ENCODE assay signal across 8 cellular contexts in the genomic region with DNA sequence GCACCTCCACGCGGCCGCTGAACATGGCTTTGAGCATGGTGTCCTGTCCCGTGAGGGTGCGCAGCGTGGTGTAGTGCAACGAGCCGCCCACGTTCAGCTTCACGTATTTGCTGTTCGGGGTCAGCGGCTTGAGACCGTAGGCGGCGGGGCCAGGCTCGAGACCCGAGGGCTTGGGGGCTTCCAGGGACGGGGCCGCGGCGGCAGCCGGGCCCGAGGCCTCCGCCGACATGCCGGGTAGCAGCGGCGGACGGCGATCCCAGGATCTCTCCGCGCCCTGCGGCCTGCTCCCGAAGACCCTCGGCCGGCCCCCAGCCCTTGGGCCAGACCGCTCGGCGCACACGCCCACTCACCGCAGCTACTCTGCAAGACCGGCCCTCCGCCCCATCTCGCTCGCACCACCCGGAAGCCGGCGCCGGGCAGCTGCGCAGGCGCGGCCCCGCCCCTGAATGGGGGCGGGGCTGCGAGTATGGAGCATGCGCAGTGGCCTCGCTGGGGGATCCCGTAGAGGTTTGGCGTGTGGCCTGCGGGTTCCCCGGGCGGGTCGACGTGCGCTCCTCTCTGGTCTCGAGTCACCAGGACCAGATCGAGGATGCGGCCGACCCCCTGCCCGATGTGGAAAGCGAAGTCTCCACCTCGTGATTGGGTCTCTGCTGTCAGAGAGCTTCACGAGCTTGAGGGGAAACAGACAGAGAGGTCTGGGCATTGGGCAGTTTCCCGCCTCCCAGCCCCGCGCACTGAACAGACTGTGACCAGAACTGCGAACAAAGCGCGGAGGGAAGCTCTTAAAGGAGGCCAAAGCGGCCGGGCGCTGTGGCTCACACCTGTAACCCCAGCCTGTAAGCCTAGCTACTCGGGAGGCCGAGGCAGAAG. TPM values are rescaled to one million over a fixed set of nuclear protein-coding genes. Genes with fewer than 3 reads are reported as not detected.
A peak's percentile ranks its signal among the peaks of the same experiment; 100 is the strongest.
DNase-seq lines count a peak whose midpoint lies in the region; ATAC-seq, FAIRE-seq and TF ChIP-seq lines count a peak whose summit lies in the region.

A gene with protein sequence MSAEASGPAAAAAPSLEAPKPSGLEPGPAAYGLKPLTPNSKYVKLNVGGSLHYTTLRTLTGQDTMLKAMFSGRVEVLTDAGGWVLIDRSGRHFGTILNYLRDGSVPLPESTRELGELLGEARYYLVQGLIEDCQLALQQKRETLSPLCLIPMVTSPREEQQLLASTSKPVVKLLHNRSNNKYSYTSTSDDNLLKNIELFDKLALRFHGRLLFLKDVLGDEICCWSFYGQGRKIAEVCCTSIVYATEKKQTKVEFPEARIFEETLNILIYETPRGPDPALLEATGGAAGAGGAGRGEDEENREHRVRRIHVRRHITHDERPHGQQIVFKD (minus strand): TSS at position 422 of the 870 bp plus-strand sequence. CDS start 193 bp downstream, at position 229.

- H3K9me3 ChIP-seq in BE2C (no peaks in the 10 kb centered on the region), left lung (no peaks in the 10 kb centered on the region)

- H3K4me1 ChIP-seq in BE2C = no peaks in the 10 kb centered on the region
- peaks cover 7 to 28% of the 10 kb centered on the region in 2 donors for H3K4me1 ChIP-seq in left lung

- peak within 1 kb of the TSS; percentile 82 for H3K4me3 ChIP-seq in BE2C (ENCODE audit: low read depth, low read length)
- H3K4me3 ChIP-seq in left lung = peak within 1 kb of the TSS; percentile 99

- peak; percentile 89 for ATAC-seq in HG03442 (IDR thresholded peaks at IDR 0.05; ENCODE audit: unreplicated experiment)
- ATAC-seq in left lung = peak; percentile 98

- H3K27me3 ChIP-seq in BE2C = no peaks in the 10 kb centered on the region
- H3K27me3 ChIP-seq in left lung = no peaks in the 10 kb centered on the region

- H3K36me3 ChIP-seq in BE2C = no peaks in the 10 kb centered on the region
- H3K36me3 ChIP-seq in left lung = peaks cover 0 to 23% of the 10 kb centered on the region in 2 donors

- intact Hi-C loops in left lung (cut with DNase I) = loop anchor here (10.0 kb wide), 2 partner anchors 61 to 79 kb away; a partner anchor contains a TSS

- FAIRE-seq in GM19239 (lab: Jason Lieb, UNC) = peak; percentile 78

- TF ChIP-seq CTCF in BE2C (IDR thresholded peaks at IDR 0.05; ENCODE audit: low read depth, low read length) (no peak), left lung (IDR thresholded peaks at IDR 0.05) (no peak)

- peak within 1 kb of the TSS; percentile 84 to 88 for H3K27ac ChIP-seq in left lung

- DNase-seq in BE2C (peak; percentile 91), GM19239 (ENCODE audit: insufficient read length, low spot score) (peak; percentile 98), NCI-H526 treated with DMSO at 0.1 percent for 48 hours (lab: John Stamatoyannopoulos, UW) (peak; percentile 68), dedifferentiated amniotic fluid mesenchymal stem cell (ENCODE audit: extremely low spot score) (peak; percentile 64), left lung (peak; percentile 86 to 95)
- peak; percentile 84 for DNase-seq in activated CD4-positive, alpha-beta T cell treated with anti-CD3 and anti-CD28 coated beads, Interleukin-2, amount 50 U/mL, for 1 hour
- DNase-seq in stimulated activated CD4-positive, alpha-beta T cell treated with anti-CD3 and anti-CD28 coated beads, Interleukin-4, amount 100 ng/mL, for 1 hour = peak; percentile 84

RNA-seq across cellular contexts. Expression of the gene that starts here (rescaled TPM):
- polyA plus RNA-seq in BE2C (2012; ENCODE audit: insufficient read depth, insufficient read length, low read depth) = 31.6 TPM
- 10 to 100 TPM; 14.8 to 20.9 TPM for total RNA-seq in left lung

Comparison
In these comparisons a context has a peak if more than half of its experiments do, and no peak if none do; other contexts are left out.
1. Peak in every context shown above with its lines: DNase-seq, ATAC-seq, H3K4me3 ChIP-seq and H3K27ac ChIP-seq.